Comparison of ENCODE assay signal across 8 cellular contexts in the genomic region with DNA sequence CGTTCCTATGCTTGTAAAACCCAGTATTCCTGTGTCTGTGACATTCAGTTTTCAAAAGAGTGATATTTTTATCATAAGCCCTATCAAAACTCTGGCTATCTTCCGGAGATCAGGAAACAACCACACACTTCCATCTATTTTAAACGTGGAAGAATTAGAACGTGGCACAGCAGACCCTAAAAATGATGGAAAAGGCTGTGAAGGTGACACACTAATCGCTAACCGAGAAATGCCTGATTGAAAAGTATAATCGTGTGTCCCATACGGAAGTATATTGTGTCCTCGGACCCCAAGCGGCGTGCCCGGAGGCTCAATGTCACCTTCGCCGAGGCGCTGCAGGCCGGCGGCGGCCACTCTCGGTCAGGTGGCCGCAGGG. TPM values are rescaled to one million over a fixed set of nuclear protein-coding genes. Genes with fewer than 3 reads are reported as not detected.
DNase-seq lines count a peak whose midpoint lies in the region; ATAC-seq, FAIRE-seq and TF ChIP-seq lines count a peak whose summit lies in the region.

No MANE protein-coding gene starts in this region.

- H3K27ac ChIP-seq in RWPE1 (peak overlapping the region; percentile 93), esophagus muscularis mucosa (replicated peaks in 1 of 4) (peak overlapping the region; percentile 94 to 99 (median 94)), pancreas (peak overlapping the region; percentile 84 to 94 (median 92))

- ATAC-seq in pancreas (peak in 3 of 4 donors; percentile 49 to 63 (median 52)), HG02610 (IDR thresholded peaks at IDR 0.05; ENCODE audit: unreplicated experiment) (no peak)

- H3K4me3 ChIP-seq in esophagus muscularis mucosa: peak overlapping the region; percentile 78 to 99 (median 82)
- H3K4me3 ChIP-seq in pancreas: peak overlapping the region; percentile 86 to 100 (median 92)

- DNase-seq in SIG-M5 treated with dmso at 0.1 percent for 504 hours (lab: John Stamatoyannopoulos, UW; ENCODE audit: unreplicated experiment) (peak; percentile 18), SIG-M5 (lab: John Stamatoyannopoulos, UW) (no peak), RWPE1 (ENCODE audit: low spot score) (no peak), esophagus muscularis mucosa (ENCODE audit: extremely low spot score) (no peak), pancreas (no peak), NK-92 (lab: John Stamatoyannopoulos, UW; ENCODE audit: unreplicated experiment) (no peak), AG08395 (ENCODE audit: low spot score) (no peak)

- peaks cover 25 to 52% (median 44%) of the 10 kb centered on the region in 4 donors for H3K4me1 ChIP-seq in esophagus muscularis mucosa
- H3K4me1 ChIP-seq in pancreas: peaks cover 0 to 21% (median 16%) of the 10 kb centered on the region in 3 donors

- intact Hi-C loops in esophagus muscularis mucosa (cut with DNase I): loop anchor here (5.0 kb wide), 2 partner anchors 35 to 155 kb away; a partner anchor contains a TSS
- intact Hi-C loops in pancreas (cut with DNase I): no loop called here

- H3K9me3 ChIP-seq in esophagus muscularis mucosa (no peaks in the 10 kb centered on the region), pancreas (no peaks in the 10 kb centered on the region)

- TF ChIP-seq EP300 in esophagus muscularis mucosa (IDR thresholded peaks at IDR 0.05): no peak

- TF ChIP-seq CTCF in RWPE1 (conservative IDR thresholded peaks at IDR 0.05; ENCODE audit: low read depth) (no peak), esophagus muscularis mucosa (IDR thresholded peaks at IDR 0.05) (no peak), pancreas (IDR thresholded peaks at IDR 0.05) (no peak)

- no peak for FAIRE-seq in pancreas (lab: Jason Lieb, UNC)

- POLR2A ChIA-PET in RWPE1 (lab: Yijun Ruan, JAX; ENCODE audit: low non-redundant PET): interaction anchor here (0.9 kb wide), 1 partner anchor 20 kb away, joined by 4 read pairs; a partner anchor contains a TSS

- WGBS in esophagus muscularis mucosa: 0% methylated on average over 14 of the region's 20 CpGs
- WGBS in pancreas, 2 donors: 0 to 1% methylated on average over 20 of the region's 20 CpGs

- TF ChIP-seq POLR2A in esophagus muscularis mucosa (IDR thresholded peaks at IDR 0.05; ENCODE audit: low read depth): no peak

- H3K27me3 ChIP-seq in esophagus muscularis mucosa: no peaks in the 10 kb centered on the region
- no peaks in the 10 kb centered on the region for H3K27me3 ChIP-seq in pancreas

- peaks cover 0 to 4% (median 0%) of the 10 kb centered on the region in 4 donors for H3K36me3 ChIP-seq in esophagus muscularis mucosa
- no peaks in the 10 kb centered on the region for H3K36me3 ChIP-seq in pancreas

- CTCF ChIA-PET in RWPE1 (lab: Yijun Ruan, JAX): interaction anchor here (1.5 kb wide), 1 partner anchor 13 kb away, joined by 4 read pairs; no protein-coding TSS in a partner anchor

RNA-seq across cellular contexts. Expression of a gene that starts 0.7 kb away (rescaled TPM):
- total RNA-seq in esophagus muscularis mucosa (10 to 100 TPM; 58.6 to 86.2 (median 75.5) TPM), pancreas (100 to 1,000 TPM in 2 of 6 donors, 10 to 100 TPM in 4; 76.4 to 127 (median 80.5) TPM)
- polyA plus RNA-seq in pancreas: 100 to 1,000 TPM; 103 to 107 TPM

RNA-seq across cellular contexts. Expression of a gene that starts 19.4 kb away (rescaled TPM):
- total RNA-seq in esophagus muscularis mucosa (1 to 10 TPM; 4.2 to 7.2 (median 7.0) TPM), pancreas (1 to 10 TPM; 3.0 to 6.7 (median 4.0) TPM)
- polyA plus RNA-seq in pancreas: 1 to 10 TPM; 5.0 to 6.7 TPM

RNA-seq across cellular contexts. Expression of a gene that starts 30.6 kb away (rescaled TPM):
- total RNA-seq in esophagus muscularis mucosa (10 to 100 TPM; 60.8 to 92.0 (median 84.3) TPM), pancreas (10 to 100 TPM; 18.2 to 33.8 (median 21.2) TPM)
- polyA plus RNA-seq in pancreas: 10 to 100 TPM; 19.3 to 27.6 TPM

RNA-seq across cellular contexts. Expression of a gene that starts 47.4 kb away (rescaled TPM):
- total RNA-seq in esophagus muscularis mucosa: 10 to 100 TPM; 37.4 to 50.7 (median 44.0) TPM
- total RNA-seq in pancreas: 10 to 100 TPM; 14.5 to 23.2 (median 22.3) TPM
- polyA plus RNA-seq in pancreas: 10 to 100 TPM; 15.9 to 19.1 TPM

RNA-seq across cellular contexts. Expression of a gene that starts 58.1 kb away (rescaled TPM):
- total RNA-seq in esophagus muscularis mucosa: 1 to 10 TPM; 3.3 to 6.4 (median 4.3) TPM
- 10 to 100 TPM; 27.7 to 59.2 (median 38.8) TPM for total RNA-seq in pancreas
- polyA plus RNA-seq in pancreas: 10 to 100 TPM; 24.5 to 54.0 TPM
